26 cellular contexts compared by ENCODE assay signal in the genomic region with DNA sequence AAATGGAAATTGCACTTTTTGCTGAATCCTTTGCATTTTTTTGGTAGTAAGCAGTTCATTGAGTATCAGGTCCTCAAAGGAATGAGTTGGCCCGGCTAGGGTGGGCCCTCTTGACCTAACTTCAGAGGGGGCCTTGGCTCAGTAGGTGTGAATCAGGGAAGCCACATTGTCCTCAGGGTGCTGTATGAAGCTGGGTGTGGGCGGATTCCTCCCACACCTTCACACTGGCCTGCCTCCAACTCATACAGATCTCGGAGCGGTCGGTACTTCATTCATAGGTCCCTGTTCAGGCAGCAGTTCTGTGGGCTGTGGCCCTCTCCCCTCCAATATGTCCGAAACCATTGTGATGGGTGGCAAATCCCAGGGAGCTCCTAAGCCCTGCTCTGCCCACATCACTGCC. TPM values are rescaled to one million over a fixed set of nuclear protein-coding genes. Genes with fewer than 3 reads are reported as not detected.
A peak's percentile ranks its signal among the peaks of the same experiment; 100 is the strongest.
DNase-seq lines count a peak whose midpoint lies in the region; ATAC-seq, FAIRE-seq and TF ChIP-seq lines count a peak whose summit lies in the region.
"Had no signal": no experiment of that assay in that cellular context is flagged by ENCODE, and none has a peak within 500 bp of the region (broad histone marks: within the 10 kb centered on the region; RNA-seq: fewer than 3 reads in every experiment).

No MANE protein-coding gene starts in this region.

- peak overlapping the region; percentile 59 for H3K27ac Mint-ChIP-seq in CD4-positive, alpha-beta T cell
- H3K27ac Mint-ChIP-seq in astrocyte (ENCODE audit: unreplicated experiment), result no peak overlapping the region

- H3K4me1 ChIP-seq in astrocyte (ENCODE audit: insufficient read depth, low read length) (peaks cover 18% of the 10 kb centered on the region), sigmoid colon (peaks cover 0 to 21% (median 12%) of the 10 kb centered on the region in 4 donors), PC-3 (ENCODE audit: insufficient read depth, low read length) (peaks cover 6% of the 10 kb centered on the region; the same call in 1 of the 2 replicates)

- no peak for FAIRE-seq in astrocyte (lab: Jason Lieb, UNC)
- FAIRE-seq: endothelial cell of umbilical vein, GM12892 had no signal

- H3K9me3 ChIP-seq in CD4-positive, alpha-beta T cell (ENCODE audit: control insufficient read depth, low read length), result no peaks in the 10 kb centered on the region
- no peaks in the 10 kb centered on the region for H3K9me3 ChIP-seq in astrocyte (ENCODE audit: insufficient read depth, low read depth, low read length)
- H3K9me3 ChIP-seq in sigmoid colon, result no peaks in the 10 kb centered on the region
- no peaks in the 10 kb centered on the region for H3K9me3 ChIP-seq in PC-3 (ENCODE audit: low read length)
- H3K9me3 ChIP-seq: SJSA1, vagina had no signal

- H3K9me2 ChIP-seq in PC-3 (replicated peaks; ENCODE audit: low read length), result no peaks in the 10 kb centered on the region

- WGBS in sigmoid colon, 2 donors, result 65 to 67% methylated on average over 6 of the region's 6 CpGs

- no peak for ATAC-seq in CD4-positive, alpha-beta T cell (ENCODE audit: poor library complexity)
- ATAC-seq in left ventricle myocardium superior, result peak; percentile 23
- no peak for ATAC-seq in PC-3

- H3K36me3 ChIP-seq in astrocyte (ENCODE audit: insufficient read depth, low read length) (peaks cover 4% of the 10 kb centered on the region), sigmoid colon (peaks cover 0 to 19% (median 0%) of the 10 kb centered on the region in 4 donors), PC-3 (ENCODE audit: low read depth, low read length) (peaks cover 6% of the 10 kb centered on the region; the same call in 1 of the 2 replicates)
- H3K36me3 ChIP-seq: vagina had no signal

- H3K9ac ChIP-seq in astrocyte (ENCODE audit: low read length) (peak overlapping the region; percentile 4), PC-3 (ENCODE audit: low read length) (no peak overlapping the region)

- intact Hi-C loops in CD4-positive, alpha-beta T cell (cut with DNase I, micrococcal nuclease), result no loop called here
- intact Hi-C loops in left ventricle myocardium superior (cut with micrococcal nuclease), result no loop called here
- intact Hi-C loops in sigmoid colon (cut with DNase I), result no loop called here
- intact Hi-C loops in PC-3 (cut with micrococcal nuclease), result no loop called here

- H3K4me3 Mint-ChIP-seq in CD4-positive, alpha-beta T cell, result no peak overlapping the region
- H3K4me3 Mint-ChIP-seq in astrocyte (ENCODE audit: unreplicated experiment), result no peak overlapping the region
- H3K4me3 Mint-ChIP-seq: activated naive CD4-positive, alpha-beta T cell treated with anti-CD3 and anti-CD28 coated beads, Interleukin-2, amount 10 ng/mL, durations not matched to agents 7 days and 5 days; H9 had no signal

- H4K20me1 ChIP-seq in astrocyte (ENCODE audit: insufficient read depth, low read length), result no peaks in the 10 kb centered on the region
- no peaks in the 10 kb centered on the region for H4K20me1 ChIP-seq in PC-3 (ENCODE audit: low read length)

- H2AFZ ChIP-seq in astrocyte (ENCODE audit: low read depth, low read length) (no peak overlapping the region), PC-3 (ENCODE audit: low read length) (no peak overlapping the region)
- H2AFZ ChIP-seq: PC-9 had no signal

- CTCF ChIA-PET in CD4-positive, alpha-beta T cell (lab: Charles Lee), result no interaction called here
- CTCF ChIA-PET in PC-3 (lab: Charles Lee), result no interaction called here

- H3K9me3 Mint-ChIP-seq in CD4-positive, alpha-beta T cell, result no peaks in the 10 kb centered on the region
- no peaks in the 10 kb centered on the region for H3K9me3 Mint-ChIP-seq in astrocyte (ENCODE audit: unreplicated experiment)
- H3K9me3 Mint-ChIP-seq: activated naive CD4-positive, alpha-beta T cell treated with anti-CD3 and anti-CD28 coated beads, Interleukin-2, amount 10 ng/mL, durations not matched to agents 7 days and 5 days had no signal

- H3K27ac ChIP-seq in CD4-positive, alpha-beta T cell (ENCODE audit: low read depth, low read length), result no peak overlapping the region
- peak overlapping the region; percentile 47 for H3K27ac ChIP-seq in astrocyte (ENCODE audit: low read depth, low read length)
- H3K27ac ChIP-seq in sigmoid colon, result peak overlapping the region in 3 of 4 donors; percentile 3 to 34 (median 33)
- H3K27ac ChIP-seq in PC-3 (ENCODE audit: low read length), result no peak overlapping the region
- H3K27ac ChIP-seq: PC-9, SJSA1 had no signal

- TF ChIP-seq CTCF in CD4-positive, alpha-beta T cell (IDR thresholded peaks at IDR 0.05), result no peak
- TF ChIP-seq CTCF in astrocyte (IDR thresholded peaks at IDR 0.05; ENCODE audit: insufficient read depth, low read depth, low read length), result no peak
- no peak for TF ChIP-seq CTCF in sigmoid colon (IDR thresholded peaks at IDR 0.05)
- TF ChIP-seq CTCF in PC-3 (conservative IDR thresholded peaks at IDR 0.05; ENCODE audit: low read depth, low read length), result no peak

- H3K27me3 ChIP-seq in CD4-positive, alpha-beta T cell (ENCODE audit: control insufficient read depth, insufficient read depth, low read length), result no peaks in the 10 kb centered on the region
- H3K27me3 ChIP-seq in astrocyte (ENCODE audit: insufficient read depth, low read length), result no peaks in the 10 kb centered on the region
- no peaks in the 10 kb centered on the region for H3K27me3 ChIP-seq in sigmoid colon
- no peaks in the 10 kb centered on the region for H3K27me3 ChIP-seq in PC-3 (ENCODE audit: low read length)
- H3K27me3 ChIP-seq: SJSA1, vagina had no signal

- H3K4me1 Mint-ChIP-seq in CD4-positive, alpha-beta T cell (ENCODE audit: low read depth), result peaks cover 14% of the 10 kb centered on the region
- peaks cover 2% of the 10 kb centered on the region for H3K4me1 Mint-ChIP-seq in astrocyte (ENCODE audit: low read depth, unreplicated experiment)
- H3K4me1 Mint-ChIP-seq: H9 had no signal

- H3K79me2 ChIP-seq in astrocyte (ENCODE audit: insufficient read depth, low read length), result no peaks in the 10 kb centered on the region
- H3K79me2 ChIP-seq in PC-3 (ENCODE audit: low read length), result no peaks in the 10 kb centered on the region

- H3K27me3 Mint-ChIP-seq in CD4-positive, alpha-beta T cell, result no peaks in the 10 kb centered on the region
- no peaks in the 10 kb centered on the region for H3K27me3 Mint-ChIP-seq in astrocyte (ENCODE audit: low read depth, unreplicated experiment)
- H3K27me3 Mint-ChIP-seq: activated naive CD4-positive, alpha-beta T cell treated with anti-CD3 and anti-CD28 coated beads, Interleukin-2, amount 10 ng/mL, durations not matched to agents 7 days and 5 days had no signal

- no peak for TF ChIP-seq POLR2A in sigmoid colon (IDR thresholded peaks at IDR 0.05)

- no peak for TF ChIP-seq EP300 in sigmoid colon (IDR thresholded peaks at IDR 0.05)

- BruUV-seq in PC-3 (replicated peaks; lab: Mats Ljungman, UMichigan), result no TSS peak

- H3K4me2 ChIP-seq in astrocyte (ENCODE audit: low read length) (peak overlapping the region; percentile 60), PC-3 (ENCODE audit: low read length) (no peak overlapping the region)
- H3K4me2 ChIP-seq: PC-9 had no signal

- H3F3A ChIP-seq in PC-3 (ENCODE audit: low read length, unreplicated experiment), result no peaks in the 10 kb centered on the region

- POLR2A ChIA-PET in CD4-positive, alpha-beta T cell (lab: Charles Lee), result no interaction called here
- POLR2A ChIA-PET in PC-3 (lab: Charles Lee; ENCODE audit: unreplicated experiment), result no interaction called here

- DNase-seq in CD4-positive, alpha-beta T cell, result no peak
- DNase-seq in astrocyte (ENCODE audit: low read depth) (no peak), left ventricle myocardium superior (peak; percentile 33), sigmoid colon (no peak), PC-3 (no peak), NCI-H1105 treated with DMSO at 0.1 percent for 48 hours (lab: John Stamatoyannopoulos, UW) (no peak)
- no peak for DNase-seq in activated CD8-positive, alpha-beta memory T cell treated with anti-CD3 and anti-CD28 coated beads for 24 hours
- DNase-seq: activated CD4-positive, alpha-beta T cell treated with anti-CD3 and anti-CD28 coated beads for 1 hour; activated naive CD4-positive, alpha-beta T cell treated with anti-CD3 and anti-CD28 coated beads, Interleukin-2, amount 10 ng/mL, durations not matched to agents 7 days and 5 days; activated T-cell treated with anti-CD3 and anti-CD28 coated beads, Interleukin-2, amount 50 U/mL, for 48 hours; amniotic stem cell; caudate nucleus; H9; NCI-H1436 treated with DMSO at 0.1 percent for 48 hours; NCI-H524; PC-9; posterior cingulate gyrus had no signal

- peaks cover 38% of the 10 kb centered on the region for H3K36me3 Mint-ChIP-seq in CD4-positive, alpha-beta T cell (ENCODE audit: low read depth)
- H3K36me3 Mint-ChIP-seq in astrocyte (ENCODE audit: low read depth, unreplicated experiment), result peaks cover 7% of the 10 kb centered on the region

- H3K4me3 ChIP-seq in astrocyte (ENCODE audit: insufficient read depth, low read depth, low read length) (no peak overlapping the region), sigmoid colon (no peak overlapping the region), PC-3 (ENCODE audit: low read length) (no peak overlapping the region)
- H3K4me3 ChIP-seq: PC-9, SJSA1, vagina had no signal

RNA-seq across cellular contexts. Expression of a gene that starts 47.4 kb away (rescaled TPM):
- not detected for total RNA-seq in CD4-positive, alpha-beta T cell
- total RNA-seq in astrocyte, result not detected in 2 replicates
- not detected for total RNA-seq in left ventricle myocardium superior
- total RNA-seq in sigmoid colon, result not detected
- polyA plus RNA-seq in sigmoid colon, result not detected
- not detected in 2 replicates for total RNA-seq in PC-3 (2014; rRNA removed)
- total RNA-seq: dermis microvascular lymphatic vessel endothelial cell; endothelial cell of umbilical vein; H9; mesenteric fat pad; PC-9; SJSA1; skeletal muscle tissue; T-helper 1 cell treated with Interleukin-12 subunit alpha and Interleukin-12 subunit beta and Interleukin-4 antibody, amounts not matched to agents 30 ng/mL and 1 ng/mL, for 36 hours; vagina had no signal
- polyA plus RNA-seq: endothelial cell of umbilical vein, neural cell had no signal

Comparison
In these comparisons a context has a peak if more than half of its experiments do, and no peak if none do; other contexts are left out.
1. H3K27ac ChIP-seq: peak in astrocyte (single experiment) and sigmoid colon (3 of 4); none in CD4-positive, alpha-beta T cell (single experiment) and PC-3 (single experiment).